28 cellular contexts compared by ENCODE assay signal in genomic region chr16:937311-937710, GRCh38. TPM values are rescaled to one million over a fixed set of nuclear protein-coding genes. Genes with fewer than 3 reads are reported as not detected.
DNase-seq lines count a peak whose midpoint lies in the region; ATAC-seq, FAIRE-seq and TF ChIP-seq lines count a peak whose summit lies in the region.
"Had no signal": no experiment of that assay in that cellular context is flagged by ENCODE, and none has a peak within 500 bp of the region (broad histone marks: within the 10 kb centered on the region; RNA-seq: fewer than 3 reads in every experiment).

No MANE protein-coding gene starts in this region.

- H3K4me1 ChIP-seq in kidney (ENCODE audit: control insufficient read depth in 1 of 2, insufficient read depth in 1 of 2, low read depth in 1 of 2, low read length in 2 of 2) (peaks cover 0 to under 1% of the 10 kb centered on the region in 2 donors), esophagus squamous epithelium (no peaks in the 10 kb centered on the region)
- H3K4me1 ChIP-seq: BE2C had no signal

- no peak overlapping the region for H3K4me3 Mint-ChIP-seq in stimulated activated effector memory CD8-positive, alpha-beta T cell treated with anti-CD3 and anti-CD28 coated beads, Interleukin-12 subunit alpha, Interleukin-12 subunit beta, amount 100 ng/mL, for 72 hours
- H3K4me3 Mint-ChIP-seq: CD14-positive monocyte; CD4-positive, alpha-beta memory T cell; CD4-positive, CD25-positive, alpha-beta regulatory T cell; CD8-positive, alpha-beta memory T cell had no signal

- FAIRE-seq in kidney (lab: Jason Lieb, UNC) (no peak), H54 (lab: Jason Lieb, UNC) (no peak)
- FAIRE-seq: A204.1, GM12878, GM19239 had no signal

- peaks cover 4% of the 10 kb centered on the region for H3K9me3 Mint-ChIP-seq in stimulated activated effector memory CD8-positive, alpha-beta T cell treated with anti-CD3 and anti-CD28 coated beads, Interleukin-12 subunit alpha, Interleukin-12 subunit beta, amount 100 ng/mL, for 72 hours

- H3K27ac Mint-ChIP-seq in stimulated activated effector memory CD8-positive, alpha-beta T cell treated with anti-CD3 and anti-CD28 coated beads, Interleukin-12 subunit alpha, Interleukin-12 subunit beta, amount 100 ng/mL, for 72 hours = peak overlapping the region; percentile 37
- H3K27ac Mint-ChIP-seq: CD4-positive, CD25-positive, alpha-beta regulatory T cell had no signal

- TF ChIP-seq POLR2A in H54 (IDR thresholded peaks at IDR 0.05; ENCODE audit: low read depth, low read length) (no peak), esophagus squamous epithelium (IDR thresholded peaks at IDR 0.05) (no peak)

- intact Hi-C loops in kidney (cut with DNase I) = no loop called here
- intact Hi-C loops in esophagus squamous epithelium (cut with DNase I) = no loop called here

- H3K4me3 ChIP-seq in kidney (ENCODE audit: low read length in 2 of 2) (no peak overlapping the region), esophagus squamous epithelium (no peak overlapping the region)
- H3K4me3 ChIP-seq: BLaER1, GM12878 had no signal

- DNase-seq in caudate nucleus (lab: John Stamatoyannopoulos, UW) = no peak
- DNase-seq in kidney = peak; percentile 17
- no peak for DNase-seq in stimulated activated effector memory CD8-positive, alpha-beta T cell treated with anti-CD3 and anti-CD28 coated beads, Interleukin-12 subunit alpha, Interleukin-12 subunit beta, amount 100 ng/mL, for 72 hours (ENCODE audit: low spot score in 2 of 2)
- DNase-seq in H54 (ENCODE audit: insufficient read length, low spot score) = no peak
- no peak for DNase-seq in esophagus squamous epithelium (lab: John Stamatoyannopoulos, UW)
- no peak for DNase-seq in activated CD4-positive, alpha-beta T cell treated with anti-CD3 and anti-CD28 coated beads, Interleukin-2, amount 50 U/mL, for 1 hour
- DNase-seq: 8988T; ACHN; BE2C; CD4-positive, alpha-beta memory T cell; CD4-positive, CD25-positive, alpha-beta regulatory T cell; CD8-positive, alpha-beta memory T cell; COR-L47; DMS 273 treated with DMSO at 0.1 percent for 48 hours; DMS153; DMS53; DMS79; DND-41; EL; GDM1 had no signal

- no peak for TF ChIP-seq CTCF in kidney (IDR thresholded peaks at IDR 0.05; ENCODE audit: borderline replicate concordance, extremely low read depth, insufficient read depth)
- no peak for TF ChIP-seq CTCF in esophagus squamous epithelium (IDR thresholded peaks at IDR 0.05)

- peaks cover 5% of the 10 kb centered on the region for H3K4me1 Mint-ChIP-seq in stimulated activated effector memory CD8-positive, alpha-beta T cell treated with anti-CD3 and anti-CD28 coated beads, Interleukin-12 subunit alpha, Interleukin-12 subunit beta, amount 100 ng/mL, for 72 hours
- H3K4me1 Mint-ChIP-seq: CD14-positive monocyte had no signal

- 77 to 94% methylated on average over 7 to 8 of the region's 8 CpGs for WGBS in esophagus squamous epithelium, 2 donors

- H3K36me3 Mint-ChIP-seq in stimulated activated effector memory CD8-positive, alpha-beta T cell treated with anti-CD3 and anti-CD28 coated beads, Interleukin-12 subunit alpha, Interleukin-12 subunit beta, amount 100 ng/mL, for 72 hours = peaks cover 12% of the 10 kb centered on the region

- H3K27ac ChIP-seq in caudate nucleus (ENCODE audit: low read depth, low read length) (peak overlapping the region; percentile 42), kidney (ENCODE audit: low read depth in 2 of 2, low read length in 2 of 2) (no peak overlapping the region), temporal lobe (ENCODE audit: low read depth, low read length) (peak overlapping the region; percentile 85), esophagus squamous epithelium (no peak overlapping the region)
- H3K27ac ChIP-seq: BLaER1 had no signal

- no peak for ATAC-seq in stimulated activated effector memory CD8-positive, alpha-beta T cell treated with anti-CD3 and anti-CD28 coated beads, Interleukin-12 subunit alpha, Interleukin-12 subunit beta, amount 100 ng/mL, for 72 hours
- no peak for ATAC-seq in GM21528 (IDR thresholded peaks at IDR 0.05; ENCODE audit: low FRiP score, unreplicated experiment)
- ATAC-seq: GM12878 had no signal

- no peaks in the 10 kb centered on the region for H3K27me3 ChIP-seq in esophagus squamous epithelium
- H3K27me3 ChIP-seq: BE2C, BLaER1 had no signal

- H3K9me3 ChIP-seq in kidney (ENCODE audit: control insufficient read depth in 1 of 2, low read length in 2 of 2) (peaks cover 4 to 9% of the 10 kb centered on the region in 2 donors), esophagus squamous epithelium (peaks cover 0 to 14% (median 10%) of the 10 kb centered on the region in 3 donors)
- H3K9me3 ChIP-seq: BE2C had no signal

- H3K36me3 ChIP-seq in kidney (ENCODE audit: control insufficient read depth in 1 of 2, insufficient read depth in 2 of 2, low read length in 2 of 2) (peaks cover 0 to 3% of the 10 kb centered on the region in 2 donors), esophagus squamous epithelium (peaks cover 0 to 64% (median 0%) of the 10 kb centered on the region in 3 donors)
- H3K36me3 ChIP-seq: BE2C had no signal

- H3K9ac ChIP-seq in kidney (ENCODE audit: low read length in 2 of 2) = no peak overlapping the region
- H3K9ac ChIP-seq: BLaER1 had no signal

RNA-seq across cellular contexts. Expression of gene LMF1, which starts 33.5 kb away (rescaled TPM):
- total RNA-seq in kidney (28.6 TPM), temporal lobe (10.6 TPM), esophagus squamous epithelium (10 to 100 TPM; 13.3 to 34.4 (median 23.8) TPM)
- 15.4 TPM for polyA plus RNA-seq in kidney (ENCODE audit: insufficient read depth, low read depth, low replicate concordance)

RNA-seq across cellular contexts. Expression of gene SOX8, which starts 44.3 kb away (rescaled TPM):
- total RNA-seq in kidney (1.0 TPM), temporal lobe (21.6 TPM), esophagus squamous epithelium (under 1 TPM in 3 of 4 donors, not detected in 1; 0.08 to 0.19 (median 0.09) TPM)
- 0.17 TPM for polyA plus RNA-seq in kidney (ENCODE audit: insufficient read depth, low read depth, low replicate concordance)
- total RNA-seq: GM12878 had no signal
- polyA plus RNA-seq: AG04450, CD14-positive monocyte, GM12878 had no signal

Comparison
In these comparisons a context has a peak if more than half of its experiments do, and no peak if none do; other contexts are left out.
1. H3K27ac ChIP-seq: peak in caudate nucleus (single experiment) and temporal lobe (single experiment); none in kidney (0 of 2) and esophagus squamous epithelium (0 of 4).
2. RNA of gene SOX8, which starts 44.3 kb away (total RNA-seq): 21.6 TPM in temporal lobe (single experiment); 1.0 TPM in kidney (single experiment) and 0.08 to 0.19 TPM in esophagus squamous epithelium; every median in the first group is over 10 times any median in the second.